11 cellular contexts compared by ENCODE assay signal in genomic region chr22:42635531-42635930, GRCh38. TPM values are rescaled to one million over a fixed set of nuclear protein-coding genes. Genes with fewer than 3 reads are reported as not detected.
DNase-seq lines count a peak whose midpoint lies in the region; ATAC-seq and TF ChIP-seq lines count a peak whose summit lies in the region.
"Had no signal": no experiment of that assay in that cellular context is flagged by ENCODE, and none has a peak within 500 bp of the region (broad histone marks: within the 10 kb centered on the region; RNA-seq: fewer than 3 reads in every experiment).

No MANE protein-coding gene starts in this region.

- H3K4me3 ChIP-seq in PC-3 (ENCODE audit: low read length), result no peak overlapping the region
- H3K4me3 ChIP-seq in fibroblast of lung (replicated peaks in 1 of 4; ENCODE audit: control extremely low read depth in 1 of 4, insufficient read depth in 1 of 4, low read depth in 3 of 4, low read length in 4 of 4), result no peak overlapping the region
- no peak overlapping the region for H3K4me3 ChIP-seq in osteoblast (ENCODE audit: insufficient read depth, low read length)
- no peak overlapping the region for H3K4me3 ChIP-seq in BE2C (ENCODE audit: low read depth, low read length)
- H3K4me3 ChIP-seq: cardiac muscle cell had no signal

- H3K36me3 Mint-ChIP-seq in naive thymus-derived CD8-positive, alpha-beta T cell, result peaks cover 0 to 50% (median 3%) of the 10 kb centered on the region in 3 donors
- H3K36me3 Mint-ChIP-seq: natural killer cell had no signal

- no peaks in the 10 kb centered on the region for H3K27me3 Mint-ChIP-seq in naive thymus-derived CD8-positive, alpha-beta T cell

- BruUV-seq in PC-3 (replicated peaks; lab: Mats Ljungman, UMichigan), result TSS peak; percentile 44

- H3K4me1 Mint-ChIP-seq in naive thymus-derived CD8-positive, alpha-beta T cell, result peaks cover 0 to 9% (median 7%) of the 10 kb centered on the region in 4 donors

- POLR2A ChIA-PET in PC-3 (lab: Charles Lee; ENCODE audit: unreplicated experiment), result interaction anchor here (0.6 to 0.7 kb wide), 2 partner anchors 14 to 185 kb away, joined by 3 to 12 read pairs; no protein-coding TSS in a partner anchor
- POLR2A ChIA-PET in naive thymus-derived CD8-positive, alpha-beta T cell (lab: Charles Lee), result no interaction called here

- no peak for TF ChIP-seq CTCF in PC-3 (conservative IDR thresholded peaks at IDR 0.05; ENCODE audit: low read depth, low read length)
- no peak for TF ChIP-seq CTCF in fibroblast of lung (conservative IDR thresholded peaks at IDR 0.05 in 1 of 2, IDR thresholded peaks at IDR 0.05 in 1 of 2; ENCODE audit: low read depth in 1 of 2, low read length in 2 of 2)
- no peak for TF ChIP-seq CTCF in osteoblast (IDR thresholded peaks at IDR 0.05; ENCODE audit: extremely low read depth, low read depth, low read length)
- no peak for TF ChIP-seq CTCF in BE2C (IDR thresholded peaks at IDR 0.05; ENCODE audit: low read depth, low read length)

- no peaks in the 10 kb centered on the region for H4K20me1 ChIP-seq in PC-3 (ENCODE audit: low read length)
- H4K20me1 ChIP-seq in fibroblast of lung (ENCODE audit: control insufficient read depth, extremely low read depth, insufficient read depth, low read length), result peaks cover 2% of the 10 kb centered on the region
- peaks cover 14% of the 10 kb centered on the region for H4K20me1 ChIP-seq in osteoblast (ENCODE audit: insufficient read depth, low read length)

- H3K27me3 ChIP-seq in PC-3 (ENCODE audit: low read length) (no peaks in the 10 kb centered on the region), fibroblast of lung (ENCODE audit: control insufficient read depth, insufficient read depth, low read length) (no peaks in the 10 kb centered on the region), osteoblast (ENCODE audit: insufficient read depth, low read length) (no peaks in the 10 kb centered on the region), BE2C (no peaks in the 10 kb centered on the region)
- H3K27me3 ChIP-seq: cardiac muscle cell had no signal

- H3K36me3 ChIP-seq in PC-3 (ENCODE audit: low read depth, low read length), result no peaks in the 10 kb centered on the region
- H3K36me3 ChIP-seq in fibroblast of lung (ENCODE audit: control insufficient read depth, insufficient read depth, low read length), result peaks cover 22% of the 10 kb centered on the region
- peaks cover 30% of the 10 kb centered on the region for H3K36me3 ChIP-seq in osteoblast (ENCODE audit: insufficient read depth, low read length)
- H3K36me3 ChIP-seq in BE2C, result peaks cover 24% of the 10 kb centered on the region

- H3K9me3 ChIP-seq in PC-3 (ENCODE audit: low read length), result no peaks in the 10 kb centered on the region
- no peaks in the 10 kb centered on the region for H3K9me3 ChIP-seq in fibroblast of lung (ENCODE audit: control insufficient read depth, insufficient read depth, low read depth, low read length)
- no peaks in the 10 kb centered on the region for H3K9me3 ChIP-seq in osteoblast (ENCODE audit: low read depth, low read length)
- H3K9me3 ChIP-seq in BE2C, result no peaks in the 10 kb centered on the region

- intact Hi-C loops in PC-3 (cut with micrococcal nuclease), result no loop called here

- H3K4me1 ChIP-seq in PC-3 (ENCODE audit: insufficient read depth, low read length) (peaks cover 11% of the 10 kb centered on the region), fibroblast of lung (ENCODE audit: control insufficient read depth, extremely low read depth, insufficient read depth, low read length) (peaks cover 11% of the 10 kb centered on the region), osteoblast (ENCODE audit: insufficient read depth, low read length) (peaks cover 13% of the 10 kb centered on the region), BE2C (no peaks in the 10 kb centered on the region)

- no peaks in the 10 kb centered on the region for H3K9me2 ChIP-seq in PC-3 (replicated peaks; ENCODE audit: low read length)

- no peak overlapping the region for H2AFZ ChIP-seq in PC-3 (ENCODE audit: low read length)
- no peak overlapping the region for H2AFZ ChIP-seq in fibroblast of lung (ENCODE audit: low read length)
- no peak overlapping the region for H2AFZ ChIP-seq in osteoblast (ENCODE audit: low read length)

- no peaks in the 10 kb centered on the region for H3K9me3 Mint-ChIP-seq in naive thymus-derived CD8-positive, alpha-beta T cell
- H3K9me3 Mint-ChIP-seq: natural killer cell; T-helper 1 cell treated with Interleukin-12 subunit alpha and Interleukin-12 subunit beta and Interleukin-4 antibody, amounts not matched to agents 30 μg/mL and 1 μg/mL, for 36 hours had no signal

- DNase-seq in AG08395 (ENCODE audit: low spot score) (peak; percentile 97), PC-3 (peak; percentile 76), fibroblast of lung (ENCODE audit: low read depth in 2 of 2) (peak; percentile 82 to 93), osteoblast (ENCODE audit: insufficient read length, low spot score, missing footprints) (peak; percentile 100), BE2C (no peak), SHP77 treated with DMSO at 0.1 percent for 48 hours (lab: John Stamatoyannopoulos, UW) (no peak), NCI-H2081 treated with DMSO at 0.1 percent for 48 hours (lab: John Stamatoyannopoulos, UW) (no peak)
- no peak for DNase-seq in naive thymus-derived CD8-positive, alpha-beta T cell
- DNase-seq: natural killer cell had no signal

- peak overlapping the region; percentile 34; the same call in 1 of the 2 replicates for H3K4me2 ChIP-seq in PC-3 (ENCODE audit: low read length)
- H3K4me2 ChIP-seq in fibroblast of lung (ENCODE audit: extremely low read depth, insufficient read depth, low read length), result no peak overlapping the region
- H3K4me2 ChIP-seq in osteoblast (ENCODE audit: insufficient read depth, low read length), result peak overlapping the region; percentile 58

- H3F3A ChIP-seq in PC-3 (ENCODE audit: low read length, unreplicated experiment), result no peaks in the 10 kb centered on the region

- H3K27ac Mint-ChIP-seq in naive thymus-derived CD8-positive, alpha-beta T cell, result peak overlapping the region in 1 of 10 donors; percentile 67
- H3K27ac Mint-ChIP-seq: natural killer cell; T-helper 1 cell treated with Interleukin-12 subunit alpha and Interleukin-12 subunit beta and Interleukin-4 antibody, amounts not matched to agents 30 μg/mL and 1 μg/mL, for 36 hours had no signal

- no peak overlapping the region for H3K9ac ChIP-seq in PC-3 (ENCODE audit: low read length)
- no peak overlapping the region for H3K9ac ChIP-seq in fibroblast of lung (ENCODE audit: insufficient read depth, low read length)

- H3K79me2 ChIP-seq in PC-3 (ENCODE audit: low read length) (no peaks in the 10 kb centered on the region), fibroblast of lung (ENCODE audit: control insufficient read depth, insufficient read depth, low read length) (peaks cover 38% of the 10 kb centered on the region), osteoblast (ENCODE audit: insufficient read depth, low read length) (peaks cover 76% of the 10 kb centered on the region)

- H3K27ac ChIP-seq in PC-3 (ENCODE audit: low read length) (peak overlapping the region; percentile 62), fibroblast of lung (ENCODE audit: insufficient read depth, low read length) (peak overlapping the region; percentile 78), osteoblast (ENCODE audit: low read depth, low read length) (peak overlapping the region; percentile 92)
- H3K27ac ChIP-seq: cardiac muscle cell had no signal

- no peak overlapping the region for H3K4me3 Mint-ChIP-seq in naive thymus-derived CD8-positive, alpha-beta T cell
- H3K4me3 Mint-ChIP-seq: natural killer cell; T-helper 1 cell treated with Interleukin-12 subunit alpha and Interleukin-12 subunit beta and Interleukin-4 antibody, amounts not matched to agents 30 μg/mL and 1 μg/mL, for 36 hours had no signal

- peak; percentile 99 for ATAC-seq in PC-3
- ATAC-seq in naive thymus-derived CD8-positive, alpha-beta T cell, result no peak
- ATAC-seq: natural killer cell had no signal

- CTCF ChIA-PET in PC-3 (lab: Charles Lee), result interaction anchor here (0.6 kb wide), 1 partner anchor 11 kb away, joined by 5 read pairs; no protein-coding TSS in a partner anchor

RNA-seq across cellular contexts. Expression of gene ATP5MGL, which starts 4.9 kb away (rescaled TPM):
- total RNA-seq in PC-3 (2014; rRNA removed), result not detected in 2 replicates
- total RNA-seq in fibroblast of lung, result 0.51 and 0.66 TPM in 2 replicates
- 0.08 and 0.11 TPM in 2 replicates for polyA plus RNA-seq in fibroblast of lung
- not detected in 2 replicates for polyA plus RNA-seq in fibroblast of lung (2012)
- polyA minus RNA-seq in fibroblast of lung (ENCODE audit: low replicate concordance), result not detected in 2 replicates
- total RNA-seq in osteoblast, result 0.72 and 1.2 TPM in 2 replicates
- polyA plus RNA-seq in BE2C (2012; ENCODE audit: insufficient read depth, insufficient read length, low read depth), result not detected
- 1 to 10 TPM; 2.6 to 3.0 TPM for total RNA-seq in naive thymus-derived CD8-positive, alpha-beta T cell
- polyA plus RNA-seq in naive thymus-derived CD8-positive, alpha-beta T cell, result under 1 TPM in 1 of 3 donors, not detected in 2; 0.23 TPM

RNA-seq across cellular contexts. Expression of gene CYB5R3, which starts 13.7 kb away (rescaled TPM):
- 64.2 and 73.3 TPM in 2 replicates for total RNA-seq in PC-3 (2014; rRNA removed)
- total RNA-seq in fibroblast of lung, result 36.5 and 82.1 TPM in 2 replicates
- 234 and 298 TPM in 2 replicates for polyA plus RNA-seq in fibroblast of lung
- polyA plus RNA-seq in fibroblast of lung (2012), result 321 and 443 TPM in 2 replicates
- polyA minus RNA-seq in fibroblast of lung (ENCODE audit: low replicate concordance), result 361 and 617 TPM in 2 replicates
- 84.3 and 86.9 TPM in 2 replicates for total RNA-seq in osteoblast
- 287 TPM for polyA plus RNA-seq in BE2C (2012; ENCODE audit: insufficient read depth, insufficient read length, low read depth)
- 10 to 100 TPM; 34.7 to 36.5 TPM for total RNA-seq in naive thymus-derived CD8-positive, alpha-beta T cell
- 10 to 100 TPM; 37.1 to 70.2 (median 37.9) TPM for polyA plus RNA-seq in naive thymus-derived CD8-positive, alpha-beta T cell

RNA-seq across cellular contexts. Expression of gene POLDIP3, which starts 20.8 kb away (rescaled TPM):
- total RNA-seq in PC-3 (2014; rRNA removed) (32.4 and 47.2 TPM in 2 replicates), fibroblast of lung (24.1 and 31.0 TPM in 2 replicates), osteoblast (21.2 and 22.4 TPM in 2 replicates)
- polyA plus RNA-seq in fibroblast of lung, result 28.2 and 38.6 TPM in 2 replicates
- polyA plus RNA-seq in fibroblast of lung (2012), result 42.1 and 51.2 TPM in 2 replicates
- 44.9 and 57.2 TPM in 2 replicates for polyA minus RNA-seq in fibroblast of lung (ENCODE audit: low replicate concordance)
- 147 TPM for polyA plus RNA-seq in BE2C (2012; ENCODE audit: insufficient read depth, insufficient read length, low read depth)
- total RNA-seq in naive thymus-derived CD8-positive, alpha-beta T cell, result 10 to 100 TPM; 81.1 to 85.8 TPM
- 10 to 100 TPM; 60.7 to 93.6 (median 70.5) TPM for polyA plus RNA-seq in naive thymus-derived CD8-positive, alpha-beta T cell

Comparison
In these comparisons a context has a peak if more than half of its experiments do, and no peak if none do; other contexts are left out.
1. DNase-seq: peak in AG08395 (single experiment), PC-3 (single experiment), fibroblast of lung (2 of 2) and osteoblast (single experiment); none in BE2C (single experiment), SHP77 treated with DMSO at 0.1 percent for 48 hours (single experiment), naive thymus-derived CD8-positive, alpha-beta T cell (0 of 10) and NCI-H2081 treated with DMSO at 0.1 percent for 48 hours (single experiment).
2. Peak in every context shown above with its lines, with median percentiles within 50 percentile points of each other: H3K27ac ChIP-seq.